Comparison of ENCODE assay signal across 9 cellular contexts in genomic region chr12:8026282-8026637, GRCh38. TPM values are rescaled to one million over a fixed set of nuclear protein-coding genes. Genes with fewer than 3 reads are reported as not detected.
DNase-seq lines count a peak whose midpoint lies in the region; ATAC-seq and TF ChIP-seq lines count a peak whose summit lies in the region.
"Had no signal": no experiment of that assay in that cellular context is flagged by ENCODE, and none has a peak within 500 bp of the region (broad histone marks: within the 10 kb centered on the region; RNA-seq: fewer than 3 reads in every experiment).

No MANE protein-coding gene starts in this region.

- intact Hi-C loops in adrenal gland (cut with DNase I) = no loop called here
- intact Hi-C loops in stomach (cut with DNase I; ENCODE audit: low total_unique reads) = no loop called here

- H3K9me3 ChIP-seq in adrenal gland (replicated peaks in 1 of 3) (no peaks in the 10 kb centered on the region), iPS-18c (ENCODE audit: control insufficient read depth, insufficient read depth, low read length) (no peaks in the 10 kb centered on the region), stomach (no peaks in the 10 kb centered on the region)

- TF ChIP-seq POLR2A in GM19099 (IDR thresholded peaks at IDR 0.05; ENCODE audit: extremely low read depth, insufficient read length, low read depth) = peak; percentile 59
- peak in 1 of 2 donors; percentile 38 for TF ChIP-seq POLR2A in adrenal gland (IDR thresholded peaks at IDR 0.05)
- TF ChIP-seq POLR2A in stomach (IDR thresholded peaks at IDR 0.05) = no peak

- DNase-seq in AG20443 (ENCODE audit: low spot score) (peak; percentile 66), adrenal gland (no peak), stomach (no peak), NOMO-1 treated with dmso at 0.1 percent for 144 hours (lab: John Stamatoyannopoulos, UW; ENCODE audit: unreplicated experiment) (no peak)

- H3K27ac ChIP-seq in adrenal gland = peak overlapping the region; percentile 99 to 100 (median 100)
- H3K27ac ChIP-seq in stomach = peak overlapping the region; percentile 83 to 100 (median 100)

- no peaks in the 10 kb centered on the region for H3K4me1 ChIP-seq in adrenal gland (replicated peaks in 1 of 2)
- peaks cover 4 to 7% (median 6%) of the 10 kb centered on the region in 4 donors for H3K4me1 ChIP-seq in stomach

- H3K27me3 ChIP-seq in adrenal gland (no peaks in the 10 kb centered on the region), stomach (no peaks in the 10 kb centered on the region)

- TF ChIP-seq EP300 in stomach (IDR thresholded peaks at IDR 0.05) = no peak

- ATAC-seq in HG03175 (IDR thresholded peaks at IDR 0.05; ENCODE audit: unreplicated experiment) = peak; percentile 17
- ATAC-seq in GM18861 (IDR thresholded peaks at IDR 0.05; ENCODE audit: unreplicated experiment) = no peak

- H3K36me3 ChIP-seq in adrenal gland (replicated peaks in 1 of 2) (no peaks in the 10 kb centered on the region), stomach (no peaks in the 10 kb centered on the region)

- 0 to 2% (median 1%) methylated on average over 11 of the region's 11 CpGs for WGBS in adrenal gland, 4 donors
- 0 to 1% (median 1%) methylated on average over 11 of the region's 11 CpGs for WGBS in stomach, 5 donors

- peak overlapping the region in 3 of 4 donors; percentile 74 to 82 (median 74) for H3K4me3 ChIP-seq in adrenal gland
- peak overlapping the region; percentile 50 for H3K4me3 ChIP-seq in iPS-18c (ENCODE audit: insufficient read depth, low read depth, low read length)
- H3K4me3 ChIP-seq in stomach = peak overlapping the region; percentile 52 to 84 (median 60)

- TF ChIP-seq CTCF in adrenal gland (IDR thresholded peaks at IDR 0.05) = peak in 1 of 6 experiments; percentile 7
- TF ChIP-seq CTCF in stomach (IDR thresholded peaks at IDR 0.05) = no peak

RNA-seq across cellular contexts. Expression of gene FOXJ2, which starts 6.3 kb away (rescaled TPM):
- total RNA-seq in adrenal gland (10 to 100 TPM in 7 of 8 donors, 1 to 10 TPM in 1; 8.6 to 20.8 (median 15.3) TPM), stomach (10 to 100 TPM; 14.5 to 25.2 (median 18.1) TPM)
- polyA plus RNA-seq in adrenal gland (10 to 100 TPM in 2 of 3 donors, 1 to 10 TPM in 1; 7.1 to 13.8 (median 11.7) TPM), stomach (1 to 10 TPM; 4.5 to 5.5 (median 4.7) TPM)

RNA-seq across cellular contexts. Expression of gene C3AR1, which starts 39.9 kb away (rescaled TPM):
- total RNA-seq in adrenal gland (10 to 100 TPM in 7 of 8 donors, 1 to 10 TPM in 1; 3.3 to 40.3 (median 26.8) TPM), stomach (1 to 10 TPM in 3 of 5 donors, under 1 TPM in 1, not detected in 1; 0.89 to 8.8 (median 3.5) TPM)
- polyA plus RNA-seq in adrenal gland (10 to 100 TPM in 1 of 3 donors, 1 to 10 TPM in 2; 5.9 to 15.7 (median 9.3) TPM), stomach (1 to 10 TPM; 1.5 to 6.3 (median 6.1) TPM)
- total RNA-seq: NCI-H460 had no signal

RNA-seq across cellular contexts. Expression of gene NECAP1, which starts 55.8 kb away (rescaled TPM):
- total RNA-seq in adrenal gland (10 to 100 TPM; 24.4 to 99.9 (median 53.6) TPM), stomach (100 to 1,000 TPM in 2 of 5 donors, 10 to 100 TPM in 3; 12.5 to 112 (median 77.6) TPM)
- polyA plus RNA-seq in adrenal gland (10 to 100 TPM; 13.5 to 81.1 (median 22.3) TPM), stomach (10 to 100 TPM; 17.4 to 39.0 (median 20.3) TPM)
